In the genomic region with DNA sequence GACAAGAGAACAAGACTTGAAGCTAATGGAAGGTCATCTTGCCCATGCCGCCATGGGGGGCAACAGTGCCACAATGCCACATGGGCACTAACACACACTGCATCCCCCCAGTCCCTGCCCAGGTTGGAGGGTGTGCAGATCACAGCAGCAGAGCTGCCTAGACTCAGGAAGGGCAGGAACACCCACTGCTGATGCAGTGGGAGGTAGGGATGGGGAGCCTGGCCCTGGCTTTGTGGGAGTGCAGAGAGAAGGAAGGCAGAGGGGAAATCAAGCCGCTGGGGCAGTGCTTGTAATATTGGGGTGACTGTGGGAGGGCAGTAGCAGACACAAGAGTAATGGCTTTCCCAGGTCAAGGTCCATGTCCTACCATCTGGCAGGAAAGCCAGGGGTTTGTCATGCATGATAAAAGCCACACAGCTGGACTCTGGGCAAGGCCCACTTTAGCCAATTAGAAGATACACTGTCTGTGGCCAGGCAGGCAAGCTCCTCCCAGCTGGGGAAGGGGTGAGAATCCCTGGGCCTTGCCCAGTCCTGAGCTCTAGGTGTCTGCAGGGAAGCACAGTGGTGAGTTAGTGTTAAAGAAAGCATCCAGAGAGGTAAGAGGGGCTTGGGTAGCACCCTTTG, we compare ENCODE assay signal across 22 cellular contexts. TPM values are rescaled to one million over a fixed set of nuclear protein-coding genes. Genes with fewer than 3 reads are reported as not detected.
DNase-seq lines count a peak whose midpoint lies in the region; ATAC-seq and TF ChIP-seq lines count a peak whose summit lies in the region.
"Had no signal": no experiment of that assay in that cellular context is flagged by ENCODE, and none has a peak within 500 bp of the region (broad histone marks: within the 10 kb centered on the region; RNA-seq: fewer than 3 reads in every experiment).

No MANE protein-coding gene starts in this region.

- H3K9ac ChIP-seq in trophoblast cell (ENCODE audit: low read length) = no peak overlapping the region

- no peak overlapping the region for H3K27ac ChIP-seq in upper lobe of right lung
- no peak overlapping the region for H3K27ac ChIP-seq in trophoblast cell (ENCODE audit: low read depth, low read length)
- H3K27ac ChIP-seq: C4-2B, prostate gland, suprapubic skin had no signal

- H3K4me3 ChIP-seq in upper lobe of right lung (no peak overlapping the region), trophoblast cell (ENCODE audit: low read depth, low read length) (no peak overlapping the region)
- H3K4me3 ChIP-seq: prostate gland, smooth muscle cell, suprapubic skin had no signal

- no peak overlapping the region for H4K91ac ChIP-seq in trophoblast cell (ENCODE audit: low read depth, low read length)

- no peak overlapping the region for H2AFZ ChIP-seq in trophoblast cell (ENCODE audit: insufficient read depth, low read length, poor library complexity)

- no peak overlapping the region for H2BK5ac ChIP-seq in trophoblast cell (ENCODE audit: low read depth, low read length, poor library complexity)

- H3K27me3 ChIP-seq in upper lobe of right lung (no peaks in the 10 kb centered on the region), trophoblast cell (ENCODE audit: insufficient read depth, low read length) (no peaks in the 10 kb centered on the region)
- H3K27me3 ChIP-seq: suprapubic skin had no signal

- H2AK5ac ChIP-seq in trophoblast cell (ENCODE audit: low read length) = no peak overlapping the region

- no peaks in the 10 kb centered on the region for H3K9me3 Mint-ChIP-seq in T-helper 2 cell treated with Interferon-gamma antibody and Interleukin-4, amounts not matched to agents 5 μg/mL and 100 μg/mL, for 36 hours
- no peaks in the 10 kb centered on the region for H3K9me3 Mint-ChIP-seq in activated CD8-positive, alpha-beta T cell treated with anti-CD3 and anti-CD28 coated beads for 36 hours
- H3K9me3 Mint-ChIP-seq: activated CD4-positive, alpha-beta memory T cell treated with anti-CD3 and anti-CD28 coated beads for 36 hours; activated T-cell treated with anti-CD3 and anti-CD28 coated beads, Interleukin-2, amount 50 U/mL, for 72 hours; natural killer cell treated with Interleukin-12 subunit alpha and Interleukin-12 subunit beta and Interleukin-15 and Interleukin-18, amount 100 ng/mL, for 72 hours had no signal

- no peak overlapping the region for H3K4me3 Mint-ChIP-seq in T-helper 2 cell treated with Interferon-gamma antibody and Interleukin-4, amounts not matched to agents 5 μg/mL and 100 μg/mL, for 36 hours
- no peak overlapping the region for H3K4me3 Mint-ChIP-seq in activated CD8-positive, alpha-beta T cell treated with anti-CD3 and anti-CD28 coated beads for 36 hours
- H3K4me3 Mint-ChIP-seq: activated CD4-positive, alpha-beta memory T cell treated with anti-CD3 and anti-CD28 coated beads for 36 hours had no signal

- H3K4ac ChIP-seq in trophoblast cell (ENCODE audit: low read depth, low read length) = no peak overlapping the region

- no peak overlapping the region for H4K12ac ChIP-seq in trophoblast cell (ENCODE audit: low read depth, low read length)

- H3K27ac Mint-ChIP-seq in T-helper 2 cell treated with Interferon-gamma antibody and Interleukin-4, amounts not matched to agents 5 μg/mL and 100 μg/mL, for 36 hours = peak overlapping the region; percentile 17
- H3K27ac Mint-ChIP-seq in activated CD8-positive, alpha-beta T cell treated with anti-CD3 and anti-CD28 coated beads for 36 hours = peak overlapping the region; percentile 48
- H3K27ac Mint-ChIP-seq: activated CD4-positive, alpha-beta memory T cell treated with anti-CD3 and anti-CD28 coated beads for 36 hours had no signal

- no peak overlapping the region for H3K4me2 ChIP-seq in trophoblast cell (ENCODE audit: low read length)

- no peaks in the 10 kb centered on the region for H3K9me3 ChIP-seq in upper lobe of right lung
- peaks cover 2% of the 10 kb centered on the region for H3K9me3 ChIP-seq in trophoblast cell (ENCODE audit: insufficient read depth, low read depth, low read length)
- H3K9me3 ChIP-seq: prostate gland, suprapubic skin had no signal

- H4K8ac ChIP-seq in trophoblast cell (ENCODE audit: low read depth, low read length) = no peak overlapping the region

- H3K4me1 ChIP-seq in upper lobe of right lung (no peaks in the 10 kb centered on the region), trophoblast cell (ENCODE audit: control insufficient read depth in 1 of 2, insufficient read depth in 2 of 2, low read length in 2 of 2) (no peaks in the 10 kb centered on the region)
- H3K4me1 ChIP-seq: prostate gland had no signal

- H3K79me2 ChIP-seq in trophoblast cell (ENCODE audit: control insufficient read depth, insufficient read depth, low read length, poor library complexity) = no peaks in the 10 kb centered on the region

- H3K36me3 ChIP-seq in upper lobe of right lung (no peaks in the 10 kb centered on the region), trophoblast cell (ENCODE audit: control insufficient read depth in 1 of 2, insufficient read depth in 2 of 2, low read length in 2 of 2) (peaks cover 36 to 48% of the 10 kb centered on the region in 2 experiments)
- H3K36me3 ChIP-seq: prostate gland, suprapubic skin had no signal

- no peaks in the 10 kb centered on the region for H3K79me1 ChIP-seq in trophoblast cell (ENCODE audit: low read length)

- intact Hi-C loops in activated CD8-positive, alpha-beta T cell treated with anti-CD3 and anti-CD28 coated beads for 36 hours (cut with micrococcal nuclease) = no loop called here
- intact Hi-C loops in upper lobe of right lung (cut with DNase I) = no loop called here

- POLR2A ChIA-PET in activated CD8-positive, alpha-beta T cell treated with anti-CD3 and anti-CD28 coated beads for 36 hours (lab: Charles Lee) = interaction anchor here (0.8 to 2.7 kb wide), 6 partner anchors 22 to 73 kb away, joined by 3 to 13 read pairs (median 5); a partner anchor contains a TSS

- CTCF ChIA-PET in activated CD8-positive, alpha-beta T cell treated with anti-CD3 and anti-CD28 coated beads for 36 hours (lab: Charles Lee) = interaction anchor here (0.6 to 4.2 kb wide), 9 partner anchors 25 to 201 kb away, joined by 3 to 35 read pairs (median 5); a partner anchor contains a TSS

- no peak overlapping the region for H3K14ac ChIP-seq in trophoblast cell (ENCODE audit: low read length)

- no CpG with 5 or more reads among the region's 2 CpGs for WGBS in trophoblast cell (ENCODE audit: extremely low coverage, insufficient coverage, insufficient read length)

- peaks cover 29% of the 10 kb centered on the region for H3K4me1 Mint-ChIP-seq in T-helper 2 cell treated with Interferon-gamma antibody and Interleukin-4, amounts not matched to agents 5 μg/mL and 100 μg/mL, for 36 hours (ENCODE audit: low read depth)
- peaks cover 43% of the 10 kb centered on the region for H3K4me1 Mint-ChIP-seq in activated CD8-positive, alpha-beta T cell treated with anti-CD3 and anti-CD28 coated beads for 36 hours (ENCODE audit: low read depth)

- H3K36me3 Mint-ChIP-seq in T-helper 2 cell treated with Interferon-gamma antibody and Interleukin-4, amounts not matched to agents 5 μg/mL and 100 μg/mL, for 36 hours (ENCODE audit: low read depth) = peaks cover 17% of the 10 kb centered on the region
- H3K36me3 Mint-ChIP-seq in activated CD8-positive, alpha-beta T cell treated with anti-CD3 and anti-CD28 coated beads for 36 hours (ENCODE audit: low read depth) = peaks cover 8% of the 10 kb centered on the region
- H3K36me3 Mint-ChIP-seq: activated CD4-positive, alpha-beta memory T cell treated with anti-CD3 and anti-CD28 coated beads for 36 hours; natural killer cell treated with Interleukin-12 subunit alpha and Interleukin-12 subunit beta and Interleukin-15 and Interleukin-18, amount 100 ng/mL, for 72 hours had no signal

- no peak for ATAC-seq in activated CD8-positive, alpha-beta T cell treated with anti-CD3 and anti-CD28 coated beads for 36 hours
- ATAC-seq in upper lobe of right lung = peak; percentile 24
- ATAC-seq in GM18868 (IDR thresholded peaks at IDR 0.05; ENCODE audit: unreplicated experiment) = no peak
- ATAC-seq: activated T-cell treated with anti-CD3 and anti-CD28 coated beads, Interleukin-2, amount 50 U/mL, for 72 hours; natural killer cell treated with Interleukin-12 subunit alpha and Interleukin-12 subunit beta and Interleukin-15 and Interleukin-18, amount 100 ng/mL, for 72 hours had no signal

- no peak overlapping the region for H2BK120ac ChIP-seq in trophoblast cell (ENCODE audit: insufficient read depth, low read length, poor library complexity)

- no peak overlapping the region for H3K23ac ChIP-seq in trophoblast cell (ENCODE audit: low read length)

- no peaks in the 10 kb centered on the region for H3K27me3 Mint-ChIP-seq in T-helper 2 cell treated with Interferon-gamma antibody and Interleukin-4, amounts not matched to agents 5 μg/mL and 100 μg/mL, for 36 hours (ENCODE audit: low read depth)
- no peaks in the 10 kb centered on the region for H3K27me3 Mint-ChIP-seq in activated CD8-positive, alpha-beta T cell treated with anti-CD3 and anti-CD28 coated beads for 36 hours
- H3K27me3 Mint-ChIP-seq: activated CD4-positive, alpha-beta memory T cell treated with anti-CD3 and anti-CD28 coated beads for 36 hours; natural killer cell treated with Interleukin-12 subunit alpha and Interleukin-12 subunit beta and Interleukin-15 and Interleukin-18, amount 100 ng/mL, for 72 hours had no signal

- no peak overlapping the region for H3K18ac ChIP-seq in trophoblast cell (ENCODE audit: low read length)

- DNase-seq in T-helper 2 cell treated with Interferon-gamma antibody and Interleukin-4, amounts not matched to agents 5 μg/mL and 100 μg/mL, for 36 hours (ENCODE audit: low spot score) = no peak
- no peak for DNase-seq in T-helper 2 cell
- DNase-seq in activated CD8-positive, alpha-beta T cell treated with anti-CD3 and anti-CD28 coated beads for 36 hours = no peak
- DNase-seq in iPS-NIHi11 (ENCODE audit: low spot score) = peak; percentile 54
- peak; percentile 31 for DNase-seq in upper lobe of right lung
- no peak for DNase-seq in trophoblast cell
- no peak for DNase-seq in NCI-H187 treated with DMSO at 0.1 percent for 48 hours (lab: John Stamatoyannopoulos, UW)
- DNase-seq: activated CD4-positive, alpha-beta memory T cell treated with anti-CD3 and anti-CD28 coated beads for 36 hours; activated T-cell treated with anti-CD3 and anti-CD28 coated beads, Interleukin-2, amount 50 U/mL, for 72 hours; islet precursor cell; mesenchymal stem cell; NCI-H1436; NK-92 treated with Interleukin-12 subunit alpha and Interleukin-12 subunit beta, amount 100 ng/mL, for 24 hours; stimulated activated CD4-positive, alpha-beta T cell treated with anti-CD3 and anti-CD28 coated beads, Interleukin-4, amount 100 ng/mL, for 24 hours had no signal

- TF ChIP-seq CTCF in activated CD8-positive, alpha-beta T cell treated with anti-CD3 and anti-CD28 coated beads for 36 hours (IDR thresholded peaks at IDR 0.05) = no peak
- TF ChIP-seq CTCF in upper lobe of right lung (IDR thresholded peaks at IDR 0.05) = no peak

- no peak overlapping the region for H2BK12ac ChIP-seq in trophoblast cell (ENCODE audit: low read length)

RNA-seq across cellular contexts. Expression of a gene that starts 25.4 kb away (rescaled TPM):
- 10 to 100 TPM; 35.3 to 35.8 TPM for total RNA-seq in activated CD8-positive, alpha-beta T cell treated with anti-CD3 and anti-CD28 coated beads for 36 hours
- total RNA-seq in upper lobe of right lung = 60.8 TPM
- 10.5 and 10.7 TPM in 2 replicates for polyA plus RNA-seq in trophoblast cell (2013)

RNA-seq across cellular contexts. Expression of a gene that starts 46.4 kb away (rescaled TPM):
- 10 to 100 TPM; 14.4 to 14.9 TPM for total RNA-seq in activated CD8-positive, alpha-beta T cell treated with anti-CD3 and anti-CD28 coated beads for 36 hours
- total RNA-seq in upper lobe of right lung = 1.3 TPM
- 14.7 and 15.2 TPM in 2 replicates for polyA plus RNA-seq in trophoblast cell (2013)

RNA-seq across cellular contexts. Expression of a gene that starts 53.6 kb away (rescaled TPM):
- total RNA-seq in activated CD8-positive, alpha-beta T cell treated with anti-CD3 and anti-CD28 coated beads for 36 hours = 10 to 100 TPM; 19.8 to 20.2 TPM
- total RNA-seq in upper lobe of right lung = not detected
- polyA plus RNA-seq in trophoblast cell (2013) = not detected in 2 replicates
- total RNA-seq: A172, HT1080, prostate gland, smooth muscle cell, suprapubic skin had no signal
- polyA plus RNA-seq: smooth muscle cell had no signal

Comparison
In these comparisons a context has a peak if more than half of its experiments do, and no peak if none do; other contexts are left out.
1. DNase-seq: peak in iPS-NIHi11 (single experiment) and upper lobe of right lung (single experiment); none in T-helper 2 cell treated with Interferon-gamma antibody and Interleukin-4, amounts not matched to agents 5 μg/mL and 100 μg/mL, for 36 hours (single experiment), T-helper 2 cell (0 of 5), activated CD8-positive, alpha-beta T cell treated with anti-CD3 and anti-CD28 coated beads for 36 hours (single experiment), trophoblast cell (0 of 2) and NCI-H187 treated with DMSO at 0.1 percent for 48 hours (single experiment).
2. RNA of a gene that starts 53.6 kb away (total RNA-seq): 19.8 to 20.2 TPM in activated CD8-positive, alpha-beta T cell treated with anti-CD3 and anti-CD28 coated beads for 36 hours; not detected in upper lobe of right lung (single experiment); every median in the first group is over 10 times any median in the second.